8 cellular contexts compared by ENCODE assay signal in the genomic region with DNA sequence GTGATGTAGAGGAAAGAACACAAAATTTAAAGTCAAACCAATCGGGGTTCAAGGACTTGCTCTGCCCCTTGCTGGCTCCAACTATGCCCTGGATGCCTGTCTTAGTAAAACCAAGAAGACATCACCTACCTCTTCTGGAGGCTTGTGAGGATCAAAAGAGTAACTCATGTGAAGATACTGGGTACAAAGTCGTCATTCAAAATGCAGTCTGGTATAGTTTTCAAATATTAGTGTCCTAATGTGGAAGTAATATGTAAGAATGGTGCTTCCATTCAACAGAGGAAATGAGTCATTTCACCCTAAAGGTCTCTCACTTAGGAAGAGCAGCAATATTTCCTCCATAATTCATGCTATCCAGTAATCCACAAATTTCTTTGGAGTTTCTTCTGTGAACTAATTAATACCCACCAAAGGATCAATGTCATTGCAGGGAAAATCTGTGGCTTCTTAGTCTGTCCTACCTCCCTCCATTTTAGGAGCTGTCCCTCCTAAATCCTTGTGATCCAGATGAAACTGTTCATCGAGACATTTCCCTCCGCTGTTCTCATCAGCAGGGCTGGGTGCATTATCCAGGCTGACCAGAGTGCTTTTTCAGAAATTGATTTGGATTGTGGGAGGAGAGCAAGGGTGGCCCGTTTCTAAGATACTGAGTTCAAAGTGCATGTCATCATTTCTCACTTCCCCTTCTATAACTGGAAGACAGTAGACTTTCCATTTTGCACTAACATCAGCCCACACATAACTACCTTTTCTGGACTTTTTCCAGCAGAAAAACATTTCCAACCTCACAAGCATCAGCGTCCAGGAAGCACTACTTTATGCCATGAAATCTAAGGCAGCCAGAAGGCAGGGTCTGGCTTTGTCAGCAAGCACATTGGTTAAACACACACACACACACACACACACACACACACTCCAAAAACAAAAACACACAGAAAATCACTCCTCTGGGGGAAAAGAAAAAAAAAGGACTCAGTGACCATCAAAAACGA.
DNase-seq lines count a peak whose midpoint lies in the region; ATAC-seq, FAIRE-seq and TF ChIP-seq lines count a peak whose summit lies in the region.

No MANE protein-coding gene starts in this region.

- no peak overlapping the region for H3K4me3 ChIP-seq in AG10803 (ENCODE audit: low read length)
- no peak overlapping the region for H3K4me3 ChIP-seq in SK-N-SH (ENCODE audit: low read depth in 2 of 2, low read length in 1 of 2)

- no peaks in the 10 kb centered on the region for H3K9me2 ChIP-seq in SK-N-SH

- H3K4me2 ChIP-seq in SK-N-SH = peak overlapping the region; percentile 67; the same call in 1 of the 2 replicates

- peak overlapping the region; percentile 34 to 96; a peak in 3 of 4 replicates for H3K27ac ChIP-seq in SK-N-SH (ENCODE audit: low read depth in 2 of 2, low read length in 1 of 2)

- DNase-seq in AG10803 (ENCODE audit: low read depth) (peak; percentile 22), SK-N-SH (no peak), NCI-H524 treated with DMSO at 0.1 percent for 48 hours (lab: John Stamatoyannopoulos, UW) (no peak), GOT3 (lab: John Stamatoyannopoulos, UW) (no peak), NCI-H1048 (lab: John Stamatoyannopoulos, UW) (no peak)

- POLR2A ChIA-PET in SK-N-SH (lab: Yijun Ruan, JAX) = interaction anchor here (0.6 to 1.2 kb wide), 2 partner anchors 31 to 388 kb away, joined by 3 to 6 read pairs; no protein-coding TSS in a partner anchor

- H3K79me2 ChIP-seq in SK-N-SH (ENCODE audit: insufficient read depth) = no peaks in the 10 kb centered on the region

- no peaks in the 10 kb centered on the region for H3K27me3 ChIP-seq in SK-N-SH (ENCODE audit: insufficient read depth)

- peak; percentile 68 for ATAC-seq in GM18907 (IDR thresholded peaks at IDR 0.05; ENCODE audit: unreplicated experiment)
- peak; percentile 61 for ATAC-seq in HG03066 (IDR thresholded peaks at IDR 0.05; ENCODE audit: low read depth, unreplicated experiment)

- peak overlapping the region; percentile 70 for H2AFZ ChIP-seq in SK-N-SH (ENCODE audit: low read depth)

- no peak for TF ChIP-seq RAD21 in SK-N-SH (IDR thresholded peaks at IDR 0.05; ENCODE audit: low read length)

- no peaks in the 10 kb centered on the region for H4K20me1 ChIP-seq in SK-N-SH (ENCODE audit: insufficient read depth)

- peak; percentile 55 for FAIRE-seq in islet of Langerhans (lab: Jason Lieb, UNC)

- TF ChIP-seq EP300 in SK-N-SH (IDR thresholded peaks at IDR 0.05; ENCODE audit: borderline replicate concordance in 1 of 2, low read depth in 1 of 2, low read length in 1 of 2) = no peak

- no peak overlapping the region for H3K9ac ChIP-seq in SK-N-SH

- H3K4me1 ChIP-seq in SK-N-SH (ENCODE audit: control insufficient read depth in 1 of 2, insufficient read depth in 2 of 2, low read depth in 1 of 2, low read length in 1 of 2) = peaks cover 16 to 31% of the 10 kb centered on the region in 2 experiments; a peak in 3 of 4 replicates

- WGBS in SK-N-SH (ENCODE audit: low lambda C conversion rate) = 35% methylated on average over 7 of the region's 7 CpGs

- H3K36me3 ChIP-seq in SK-N-SH (replicated peaks in 1 of 2; ENCODE audit: control insufficient read depth in 1 of 2, insufficient read depth in 2 of 2, low read length in 1 of 2) = no peaks in the 10 kb centered on the region

- H3F3A ChIP-seq in SK-N-SH (replicated peaks; ENCODE audit: insufficient read depth) = peaks cover 9% of the 10 kb centered on the region

- CTCF ChIA-PET in SK-N-SH (lab: Yijun Ruan, JAX) = interaction anchor here (0.6 to 2.5 kb wide), 6 partner anchors 9 to 103 kb away, joined by 3 to 12 read pairs (median 4); no protein-coding TSS in a partner anchor

- no peaks in the 10 kb centered on the region for H3K9me3 ChIP-seq in SK-N-SH

- TF ChIP-seq CTCF in AG10803 (conservative IDR thresholded peaks at IDR 0.05; ENCODE audit: low read length) (no peak), SK-N-SH (IDR thresholded peaks at IDR 0.05) (no peak)

TF ChIP-seq in SK-N-SH, 30 proteins besides CTCF, POLR2A, EP300 and RAD21:
- no peak for TF ChIP-seq CHD2 (IDR thresholded peaks at IDR 0.05; ENCODE audit: low read length, partially characterized antibody)
- TF ChIP-seq MXI1 (IDR thresholded peaks at IDR 0.05; ENCODE audit: low read depth, low read length) = peak; percentile 7; the same call in 1 of the 2 replicates
- TF ChIP-seq, protein P1, sequence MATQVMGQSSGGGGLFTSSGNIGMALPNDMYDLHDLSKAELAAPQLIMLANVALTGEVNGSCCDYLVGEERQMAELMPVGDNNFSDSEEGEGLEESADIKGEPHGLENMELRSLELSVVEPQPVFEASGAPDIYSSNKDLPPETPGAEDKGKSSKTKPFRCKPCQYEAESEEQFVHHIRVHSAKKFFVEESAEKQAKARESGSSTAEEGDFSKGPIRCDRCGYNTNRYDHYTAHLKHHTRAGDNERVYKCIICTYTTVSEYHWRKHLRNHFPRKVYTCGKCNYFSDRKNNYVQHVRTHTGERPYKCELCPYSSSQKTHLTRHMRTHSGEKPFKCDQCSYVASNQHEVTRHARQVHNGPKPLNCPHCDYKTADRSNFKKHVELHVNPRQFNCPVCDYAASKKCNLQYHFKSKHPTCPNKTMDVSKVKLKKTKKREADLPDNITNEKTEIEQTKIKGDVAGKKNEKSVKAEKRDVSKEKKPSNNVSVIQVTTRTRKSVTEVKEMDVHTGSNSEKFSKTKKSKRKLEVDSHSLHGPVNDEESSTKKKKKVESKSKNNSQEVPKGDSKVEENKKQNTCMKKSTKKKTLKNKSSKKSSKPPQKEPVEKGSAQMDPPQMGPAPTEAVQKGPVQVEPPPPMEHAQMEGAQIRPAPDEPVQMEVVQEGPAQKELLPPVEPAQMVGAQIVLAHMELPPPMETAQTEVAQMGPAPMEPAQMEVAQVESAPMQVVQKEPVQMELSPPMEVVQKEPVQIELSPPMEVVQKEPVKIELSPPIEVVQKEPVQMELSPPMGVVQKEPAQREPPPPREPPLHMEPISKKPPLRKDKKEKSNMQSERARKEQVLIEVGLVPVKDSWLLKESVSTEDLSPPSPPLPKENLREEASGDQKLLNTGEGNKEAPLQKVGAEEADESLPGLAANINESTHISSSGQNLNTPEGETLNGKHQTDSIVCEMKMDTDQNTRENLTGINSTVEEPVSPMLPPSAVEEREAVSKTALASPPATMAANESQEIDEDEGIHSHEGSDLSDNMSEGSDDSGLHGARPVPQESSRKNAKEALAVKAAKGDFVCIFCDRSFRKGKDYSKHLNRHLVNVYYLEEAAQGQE (IDR thresholded peaks at IDR 0.05; ENCODE audit: low read depth, low read length) = peak; percentile 36; the same call in 1 of the 2 replicates
- no peak for TF ChIP-seq RFX5 (IDR thresholded peaks at IDR 0.05; ENCODE audit: low read length)
- no peak for TF ChIP-seq YY1 (IDR thresholded peaks at IDR 0.05; ENCODE audit: low read depth)
- no peak for TF ChIP-seq EZH2phosphoT487 (IDR thresholded peaks at IDR 0.05; ENCODE audit: borderline replicate concordance, low read depth)
- no peak for TF ChIP-seq POLR2AphosphoS5 (IDR thresholded peaks at IDR 0.05; ENCODE audit: low read depth, low read length)
- no peak for TF ChIP-seq TEAD4 (IDR thresholded peaks at IDR 0.05; ENCODE audit: borderline replicate concordance, insufficient read depth)
- TF ChIP-seq ELF1 (IDR thresholded peaks at IDR 0.05) = no peak
- no peak for TF ChIP-seq GATA2 (CRISPR knock-in tag; IDR thresholded peaks at IDR 0.05)
- 0 out of 2 replicates have a peak, but pooled peaks have one; percentile 25 for TF ChIP-seq JUND (IDR thresholded peaks at IDR 0.05)
- no peak for TF ChIP-seq TAF1 (IDR thresholded peaks at IDR 0.05; ENCODE audit: borderline replicate concordance, low read depth, low read length)
- no peak for TF ChIP-seq GABPA (IDR thresholded peaks at IDR 0.05; ENCODE audit: low read depth)
- no peak for TF ChIP-seq SMC3 (IDR thresholded peaks at IDR 0.05; ENCODE audit: low read depth, low read length)
- peak; percentile 50; the same call in 1 of the 2 replicates for TF ChIP-seq FOSL2 (IDR thresholded peaks at IDR 0.05; ENCODE audit: borderline replicate concordance, low read depth)
